ENCODE assay signal across 8 cellular contexts in genomic region chr7:41940760-41941343, GRCh38.
A peak's percentile ranks its signal among the peaks of the same experiment; 100 is the strongest.
DNase-seq lines count a peak whose midpoint lies in the region; ATAC-seq and TF ChIP-seq lines count a peak whose summit lies in the region.

No MANE protein-coding gene starts in this region.

- DNase-seq in GM10248 (ENCODE audit: extremely low spot score) (peak; percentile 73), KBM-7 (peak; percentile 80), RWPE1 (ENCODE audit: low spot score) (peak; percentile 75), Right ventricle myocardium superior (peak; percentile 57), progenitor cell of endocrine pancreas (ENCODE audit: low spot score, unreplicated experiment) (peak; percentile 48), NCI-H128 (lab: John Stamatoyannopoulos, UW; ENCODE audit: unreplicated experiment) (no peak)
- peak; percentile 70 for DNase-seq in activated naive CD4-positive, alpha-beta T cell treated with anti-CD3 and anti-CD28 coated beads for 36 hours

- no peak overlapping the region for H3K27ac Mint-ChIP-seq in activated naive CD4-positive, alpha-beta T cell treated with anti-CD3 and anti-CD28 coated beads for 36 hours
- no peak overlapping the region for H3K27ac Mint-ChIP-seq in progenitor cell of endocrine pancreas

- H3K4me1 Mint-ChIP-seq in activated naive CD4-positive, alpha-beta T cell treated with anti-CD3 and anti-CD28 coated beads for 36 hours (ENCODE audit: low read depth): peaks cover 6% of the 10 kb centered on the region
- H3K4me1 Mint-ChIP-seq in progenitor cell of endocrine pancreas (ENCODE audit: low read depth): peaks cover 4% of the 10 kb centered on the region

- H3K27ac ChIP-seq in RWPE1: no peak overlapping the region

- intact Hi-C loops in activated naive CD4-positive, alpha-beta T cell treated with anti-CD3 and anti-CD28 coated beads for 36 hours (cut with micrococcal nuclease): loop anchor here (1.0 to 10.0 kb wide), 3 partner anchors 935 to 1536 kb away; no protein-coding TSS in a partner anchor
- intact Hi-C loops in Right ventricle myocardium superior (cut with DNase I): loop anchor here (5.0 kb wide), 2 partner anchors 36 to 901 kb away; no protein-coding TSS in a partner anchor

- POLR2A ChIA-PET in GM10248 (lab: Yijun Ruan, JAX) (no interaction called here), RWPE1 (lab: Yijun Ruan, JAX; ENCODE audit: low non-redundant PET) (no interaction called here)

- H3K4me3 Mint-ChIP-seq in activated naive CD4-positive, alpha-beta T cell treated with anti-CD3 and anti-CD28 coated beads for 36 hours: no peak overlapping the region
- no peak overlapping the region for H3K4me3 Mint-ChIP-seq in progenitor cell of endocrine pancreas (ENCODE audit: low read depth)

- H3K36me3 Mint-ChIP-seq in activated naive CD4-positive, alpha-beta T cell treated with anti-CD3 and anti-CD28 coated beads for 36 hours (ENCODE audit: low read depth): no peaks in the 10 kb centered on the region
- no peaks in the 10 kb centered on the region for H3K36me3 Mint-ChIP-seq in progenitor cell of endocrine pancreas (ENCODE audit: insufficient read depth)

- H3K27me3 Mint-ChIP-seq in activated naive CD4-positive, alpha-beta T cell treated with anti-CD3 and anti-CD28 coated beads for 36 hours (ENCODE audit: low read depth): peaks cover 24% of the 10 kb centered on the region
- H3K27me3 Mint-ChIP-seq in progenitor cell of endocrine pancreas: peaks cover 51% of the 10 kb centered on the region

- CTCF ChIA-PET in GM10248 (lab: Yijun Ruan, JAX): interaction anchor here (0.6 to 7.7 kb wide), 76 partner anchors 9 to 1898 kb away, joined by 3 to 139 read pairs (median 4); partner anchors contain the start of genes MRPL32 and PSMA2
- CTCF ChIA-PET in RWPE1 (lab: Yijun Ruan, JAX): interaction anchor here (0.5 to 2.0 kb wide), 51 partner anchors 11 to 1722 kb away, joined by 3 to 24 read pairs (median 4); no protein-coding TSS in a partner anchor
- CTCF ChIA-PET in activated naive CD4-positive, alpha-beta T cell treated with anti-CD3 and anti-CD28 coated beads for 36 hours (lab: Charles Lee): interaction anchor here (0.6 to 1.8 kb wide), 44 partner anchors 8 to 1596 kb away, joined by 3 to 15 read pairs (median 4); no protein-coding TSS in a partner anchor

- no peaks in the 10 kb centered on the region for H3K9me3 Mint-ChIP-seq in activated naive CD4-positive, alpha-beta T cell treated with anti-CD3 and anti-CD28 coated beads for 36 hours
- H3K9me3 Mint-ChIP-seq in progenitor cell of endocrine pancreas (ENCODE audit: low read depth): no peaks in the 10 kb centered on the region

- ATAC-seq in GM21825 (IDR thresholded peaks at IDR 0.05; ENCODE audit: unreplicated experiment) (peak; percentile 84), Right ventricle myocardium superior (ENCODE audit: poor library complexity) (peak; percentile 89)

- peak; percentile 88 for TF ChIP-seq CTCF in GM10248 (IDR thresholded peaks at IDR 0.05; ENCODE audit: control extremely low read depth, extremely low read depth, low read depth, missing control alignments)
- TF ChIP-seq CTCF in RWPE1 (conservative IDR thresholded peaks at IDR 0.05; ENCODE audit: low read depth): peak; percentile 92
- peak; percentile 92 for TF ChIP-seq CTCF in progenitor cell of endocrine pancreas (IDR thresholded peaks at IDR 0.05; ENCODE audit: unreplicated experiment)

- in situ Hi-C loops in KBM-7 (cut with MboI; ENCODE audit: low pct_unique_long_range_greater_than_20kb, low sequenced_read_pairs): no loop called here
